18 cellular contexts compared by ENCODE assay signal in the genomic region with DNA sequence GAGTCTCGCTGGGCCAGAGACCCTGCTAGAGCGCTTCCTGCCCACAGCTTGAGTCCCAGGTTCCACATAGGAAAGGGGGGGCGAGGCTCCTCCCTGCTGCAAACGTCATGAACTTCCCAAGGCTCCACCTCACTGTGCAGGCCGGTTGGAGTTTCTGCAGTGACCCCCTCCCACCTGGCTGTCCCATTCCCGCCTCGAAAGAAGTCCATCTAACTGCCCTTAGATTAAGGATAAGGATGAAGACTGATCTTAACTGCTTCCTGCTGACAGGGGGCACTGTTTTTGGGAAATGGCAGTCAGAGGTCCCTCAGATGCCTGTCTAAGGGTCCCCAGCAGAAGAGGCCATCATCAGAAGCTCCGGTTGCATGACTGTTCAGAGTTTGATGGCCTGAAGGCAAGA.
"Had no signal": no experiment of that assay in that cellular context is flagged by ENCODE, and none has a peak within 500 bp of the region (broad histone marks: within the 10 kb centered on the region; RNA-seq: fewer than 3 reads in every experiment).

No MANE protein-coding gene starts in this region.

- H3K36me3 ChIP-seq: right atrium auricular region, tibial nerve, vagina had no signal

- H3K27ac ChIP-seq: hepatocyte, parathyroid adenoma, right atrium auricular region, tibial nerve, vagina had no signal

- H3K9me3 ChIP-seq: right atrium auricular region, tibial nerve, vagina had no signal

- H2AFZ ChIP-seq: hepatocyte, parathyroid adenoma had no signal

- ATAC-seq: stimulated activated memory B cell treated with anti-CD40 and anti-IgM and Interleukin-4, amounts not matched to agents 10 μg/mL and 1 μg/mL and 100 μg/mL, for 72 hours had no signal

- DNase-seq: activated CD4-positive, alpha-beta T cell treated with anti-CD3 and anti-CD28 coated beads, Interleukin-2, amount 50 U/mL, for 4 hours; activated CD4-positive, CD25-positive, alpha-beta regulatory T cell treated with anti-CD3 and anti-CD28 coated beads, Interleukin-2, amount 50 U/mL, for 72 hours; activated gamma-delta T cell treated with Interleukin-2 at 50 U/mL for 16 hours; activated naive CD8-positive, alpha-beta T cell treated with anti-CD3 and anti-CD28 coated beads, Interleukin-2, amount 10 ng/mL, durations not matched to agents 7 days and 5 days; activated T-cell treated with anti-CD3 and anti-CD28 coated beads, Interleukin-2, amount 50 U/mL, for 1 hour; anterior cingulate cortex; cortex of kidney; effector CD8-positive, alpha-beta T cell; erythroblast; kidney glomerular epithelial cell; stimulated activated CD4-positive, alpha-beta T cell treated with anti-CD3 and anti-CD28 coated beads, Interleukin-1b, Interleukin-23, amount 100 ng/mL, for 48 hours had no signal

- H3K9ac ChIP-seq: parathyroid adenoma had no signal

- H3K4me2 ChIP-seq: hepatocyte had no signal

- H3K79me2 ChIP-seq: hepatocyte, parathyroid adenoma had no signal

- H3K4me3 ChIP-seq: hepatocyte, right atrium auricular region, tibial nerve, vagina had no signal

- FAIRE-seq: bronchial epithelial cell had no signal

- H3K27me3 ChIP-seq: right atrium auricular region, tibial nerve, vagina had no signal

- H3K4me1 ChIP-seq: parathyroid adenoma, right atrium auricular region had no signal
